8 cellular contexts compared by ENCODE assay signal in the genomic region with DNA sequence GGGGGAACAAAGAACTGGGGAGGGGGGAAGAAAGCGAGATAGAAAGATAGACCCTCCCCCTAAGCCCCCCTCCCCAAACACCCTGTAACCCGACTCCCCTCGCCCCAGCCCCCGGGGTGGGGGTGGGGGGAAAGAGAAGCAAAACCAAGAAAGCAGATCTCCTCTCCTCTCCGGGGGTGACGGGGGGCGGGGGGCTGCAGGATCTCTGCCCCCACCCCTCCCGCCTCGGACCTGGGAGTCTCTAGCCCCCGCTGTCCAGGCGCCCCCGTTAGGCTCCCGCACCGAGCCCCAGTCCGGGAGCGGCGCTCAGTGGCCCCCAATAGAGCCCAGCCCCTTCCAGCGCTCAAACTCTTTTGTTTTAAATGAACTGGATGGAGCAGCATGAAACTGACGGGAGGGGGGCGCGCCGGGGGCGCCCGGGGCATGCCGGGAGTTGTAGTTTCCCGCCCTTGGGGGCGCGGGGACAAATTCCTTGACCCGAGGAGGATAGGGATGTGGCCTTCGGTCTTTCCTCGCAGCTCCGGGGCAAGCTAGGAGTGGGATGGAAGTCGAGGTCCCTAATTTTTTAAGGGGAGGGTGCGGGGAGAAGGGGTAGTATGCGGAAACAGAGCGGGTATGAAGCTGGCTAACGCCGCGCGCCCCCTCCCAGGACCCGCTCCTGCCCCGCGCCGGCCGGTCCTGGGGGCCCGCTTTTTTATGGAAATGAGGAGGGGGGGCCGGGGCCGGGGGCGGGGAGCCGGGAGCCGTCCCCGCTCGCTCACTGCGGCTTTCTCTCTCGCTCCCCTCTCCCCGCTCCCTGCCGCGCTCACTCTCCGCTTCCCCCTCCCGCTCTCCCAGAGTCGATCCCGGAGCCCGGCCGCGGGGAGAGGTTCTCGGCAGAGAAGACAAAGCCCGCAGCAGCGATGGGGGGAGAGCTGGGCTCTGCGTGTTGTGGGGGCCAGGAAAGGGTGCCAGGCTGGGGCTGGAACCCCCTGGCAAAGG. TPM values are rescaled to one million over a fixed set of nuclear protein-coding genes. Genes with fewer than 3 reads are reported as not detected.
DNase-seq lines count a peak whose midpoint lies in the region; ATAC-seq and TF ChIP-seq lines count a peak whose summit lies in the region.

A gene with protein sequence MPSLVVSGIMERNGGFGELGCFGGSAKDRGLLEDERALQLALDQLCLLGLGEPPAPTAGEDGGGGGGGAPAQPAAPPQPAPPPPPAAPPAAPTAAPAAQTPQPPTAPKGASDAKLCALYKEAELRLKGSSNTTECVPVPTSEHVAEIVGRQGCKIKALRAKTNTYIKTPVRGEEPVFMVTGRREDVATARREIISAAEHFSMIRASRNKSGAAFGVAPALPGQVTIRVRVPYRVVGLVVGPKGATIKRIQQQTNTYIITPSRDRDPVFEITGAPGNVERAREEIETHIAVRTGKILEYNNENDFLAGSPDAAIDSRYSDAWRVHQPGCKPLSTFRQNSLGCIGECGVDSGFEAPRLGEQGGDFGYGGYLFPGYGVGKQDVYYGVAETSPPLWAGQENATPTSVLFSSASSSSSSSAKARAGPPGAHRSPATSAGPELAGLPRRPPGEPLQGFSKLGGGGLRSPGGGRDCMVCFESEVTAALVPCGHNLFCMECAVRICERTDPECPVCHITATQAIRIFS (minus strand): TSS at position 355 of the 981 bp plus-strand sequence. CDS start 467 bp downstream, outside the sequence.

- peaks cover 13% of the 10 kb centered on the region for H3K4me1 Mint-ChIP-seq in T-helper 17 cell
- peaks cover 64% of the 10 kb centered on the region for H3K4me1 Mint-ChIP-seq in progenitor cell of endocrine pancreas (ENCODE audit: low read depth)

- H3K4me3 Mint-ChIP-seq in T-helper 17 cell = peak within 1 kb of the TSS; percentile 88
- H3K4me3 Mint-ChIP-seq in progenitor cell of endocrine pancreas (ENCODE audit: low read depth) = peak within 1 kb of the TSS; percentile 99

- no peak for TF ChIP-seq CTCF in astrocyte of the cerebellum (IDR thresholded peaks at IDR 0.05; ENCODE audit: low read depth, low read length, missing control alignments)
- TF ChIP-seq CTCF in progenitor cell of endocrine pancreas (IDR thresholded peaks at IDR 0.05; ENCODE audit: unreplicated experiment) = no peak

- no peaks in the 10 kb centered on the region for H3K9me3 Mint-ChIP-seq in progenitor cell of endocrine pancreas (ENCODE audit: low read depth)

- H3K9me3 ChIP-seq in T-helper 17 cell (ENCODE audit: control insufficient read depth, low read length, poor library complexity, severe bottlenecking) = no peaks in the 10 kb centered on the region

- peak; percentile 42 to 54 for DNase-seq in NOMO-1 (lab: John Stamatoyannopoulos, UW; ENCODE audit: unreplicated experiment in 2 of 2)
- no peak for DNase-seq in NOMO-1 treated with dmso at 0.1 percent for 144 hours (lab: John Stamatoyannopoulos, UW; ENCODE audit: unreplicated experiment)
- DNase-seq in NCI-H146 (lab: John Stamatoyannopoulos, UW) = peak; percentile 86
- peak; percentile 42 to 48 (median 45) for DNase-seq in T-helper 17 cell
- no peak for DNase-seq in astrocyte of the cerebellum (ENCODE audit: low read depth)
- DNase-seq in hepatic stellate cell (ENCODE audit: low spot score) = peak; percentile 90
- peak; percentile 90 for DNase-seq in progenitor cell of endocrine pancreas (ENCODE audit: low spot score, unreplicated experiment)

- in situ Hi-C loops in astrocyte of the cerebellum (cut with HindIII; ENCODE audit: low sequenced_read_pairs) = no loop called here

- peak within 1 kb of the TSS; percentile 64 for H3K4me3 ChIP-seq in astrocyte of the cerebellum (ENCODE audit: low read depth, low read length)

- H3K27ac Mint-ChIP-seq in T-helper 17 cell (no peak within 1 kb of the TSS), progenitor cell of endocrine pancreas (peak within 1 kb of the TSS; percentile 99)

- peaks cover 49% of the 10 kb centered on the region for H3K27me3 Mint-ChIP-seq in T-helper 17 cell
- H3K27me3 Mint-ChIP-seq in progenitor cell of endocrine pancreas = no peaks in the 10 kb centered on the region

- H3K36me3 Mint-ChIP-seq in T-helper 17 cell (ENCODE audit: low read depth) = peaks cover 4% of the 10 kb centered on the region
- peaks cover 22% of the 10 kb centered on the region for H3K36me3 Mint-ChIP-seq in progenitor cell of endocrine pancreas (ENCODE audit: insufficient read depth)

- peak; percentile 86 for ATAC-seq in T-helper 17 cell
- ATAC-seq in GM21526 (IDR thresholded peaks at IDR 0.05; ENCODE audit: low FRiP score, unreplicated experiment) = no peak

RNA-seq across cellular contexts. Expression of the gene that starts here (rescaled TPM):
- total RNA-seq in T-helper 17 cell (not detected), progenitor cell of endocrine pancreas (112 and 113 TPM in 2 replicates)

Comparison
In these comparisons a context has a peak if more than half of its experiments do, and no peak if none do; other contexts are left out.
1. RNA of the gene that starts here (total RNA-seq): 112 to 113 TPM in progenitor cell of endocrine pancreas; not detected in T-helper 17 cell; every median in the first group is over 100 times any median in the second.
2. DNase-seq: peak in NOMO-1 (2 of 2), NCI-H146 (single experiment), hepatic stellate cell (single experiment) and progenitor cell of endocrine pancreas (single experiment); none in NOMO-1 treated with dmso at 0.1 percent for 144 hours (single experiment) and astrocyte of the cerebellum (single experiment).
3. Peak in DNase-seq and ATAC-seq in T-helper 17 cell; RNA of the gene not detected or under 1 TPM.